ENCODE assay signal across 1 cellular context in genomic region chr2:96866986-96867755, GRCh38.
TF ChIP-seq lines count a peak whose summit lies in the region.

No MANE protein-coding gene starts in this region.

TF ChIP-seq in H1, 55 proteins besides CTCF, POLR2A, EP300 and RAD21:
- TF ChIP-seq SIN3A (conservative IDR thresholded peaks at IDR 0.05 in 1 of 2, IDR thresholded peaks at IDR 0.05 in 1 of 2; ENCODE audit: low read depth in 1 of 2, low read length in 2 of 2) (no peak), YY1 (IDR thresholded peaks at IDR 0.05; ENCODE audit: low read depth, low read length) (peak; percentile 44; the same call in 1 of the 2 replicates)
